In the genomic region with DNA sequence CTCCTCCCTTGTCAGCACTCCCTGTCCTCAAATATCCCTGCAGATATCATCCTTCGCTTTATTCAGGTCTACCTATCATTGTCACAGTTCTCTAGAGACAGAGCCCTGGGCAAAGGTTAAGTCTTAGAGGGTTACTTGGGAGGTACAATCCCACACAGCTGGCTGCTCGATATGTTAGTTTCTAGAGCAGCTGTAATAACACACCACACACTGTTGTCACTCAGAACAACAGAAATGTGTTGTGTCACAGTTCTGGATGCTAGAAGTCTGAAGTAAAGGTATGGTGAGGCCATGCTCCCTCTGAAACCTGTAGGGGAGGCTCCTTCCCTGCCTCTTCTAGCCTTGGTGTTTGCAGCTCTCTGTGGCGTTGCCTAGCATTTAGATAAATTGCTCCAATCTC, we compare ENCODE assay signal across 1 cellular context.
TF ChIP-seq lines count a peak whose summit lies in the region.

No MANE protein-coding gene starts in this region.

TF ChIP-seq in GM23338, 12 proteins besides CTCF, POLR2A, EP300 and RAD21 (continued from another document):
- TF ChIP-seq, protein P1, sequence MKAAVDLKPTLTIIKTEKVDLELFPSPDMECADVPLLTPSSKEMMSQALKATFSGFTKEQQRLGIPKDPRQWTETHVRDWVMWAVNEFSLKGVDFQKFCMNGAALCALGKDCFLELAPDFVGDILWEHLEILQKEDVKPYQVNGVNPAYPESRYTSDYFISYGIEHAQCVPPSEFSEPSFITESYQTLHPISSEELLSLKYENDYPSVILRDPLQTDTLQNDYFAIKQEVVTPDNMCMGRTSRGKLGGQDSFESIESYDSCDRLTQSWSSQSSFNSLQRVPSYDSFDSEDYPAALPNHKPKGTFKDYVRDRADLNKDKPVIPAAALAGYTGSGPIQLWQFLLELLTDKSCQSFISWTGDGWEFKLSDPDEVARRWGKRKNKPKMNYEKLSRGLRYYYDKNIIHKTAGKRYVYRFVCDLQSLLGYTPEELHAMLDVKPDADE (IDR thresholded peaks at IDR 0.05) = no peak
- no peak for TF ChIP-seq STAT1 (IDR thresholded peaks at IDR 0.05; ENCODE audit: unreplicated experiment)
- TF ChIP-seq, protein P2, sequence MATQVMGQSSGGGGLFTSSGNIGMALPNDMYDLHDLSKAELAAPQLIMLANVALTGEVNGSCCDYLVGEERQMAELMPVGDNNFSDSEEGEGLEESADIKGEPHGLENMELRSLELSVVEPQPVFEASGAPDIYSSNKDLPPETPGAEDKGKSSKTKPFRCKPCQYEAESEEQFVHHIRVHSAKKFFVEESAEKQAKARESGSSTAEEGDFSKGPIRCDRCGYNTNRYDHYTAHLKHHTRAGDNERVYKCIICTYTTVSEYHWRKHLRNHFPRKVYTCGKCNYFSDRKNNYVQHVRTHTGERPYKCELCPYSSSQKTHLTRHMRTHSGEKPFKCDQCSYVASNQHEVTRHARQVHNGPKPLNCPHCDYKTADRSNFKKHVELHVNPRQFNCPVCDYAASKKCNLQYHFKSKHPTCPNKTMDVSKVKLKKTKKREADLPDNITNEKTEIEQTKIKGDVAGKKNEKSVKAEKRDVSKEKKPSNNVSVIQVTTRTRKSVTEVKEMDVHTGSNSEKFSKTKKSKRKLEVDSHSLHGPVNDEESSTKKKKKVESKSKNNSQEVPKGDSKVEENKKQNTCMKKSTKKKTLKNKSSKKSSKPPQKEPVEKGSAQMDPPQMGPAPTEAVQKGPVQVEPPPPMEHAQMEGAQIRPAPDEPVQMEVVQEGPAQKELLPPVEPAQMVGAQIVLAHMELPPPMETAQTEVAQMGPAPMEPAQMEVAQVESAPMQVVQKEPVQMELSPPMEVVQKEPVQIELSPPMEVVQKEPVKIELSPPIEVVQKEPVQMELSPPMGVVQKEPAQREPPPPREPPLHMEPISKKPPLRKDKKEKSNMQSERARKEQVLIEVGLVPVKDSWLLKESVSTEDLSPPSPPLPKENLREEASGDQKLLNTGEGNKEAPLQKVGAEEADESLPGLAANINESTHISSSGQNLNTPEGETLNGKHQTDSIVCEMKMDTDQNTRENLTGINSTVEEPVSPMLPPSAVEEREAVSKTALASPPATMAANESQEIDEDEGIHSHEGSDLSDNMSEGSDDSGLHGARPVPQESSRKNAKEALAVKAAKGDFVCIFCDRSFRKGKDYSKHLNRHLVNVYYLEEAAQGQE (IDR thresholded peaks at IDR 0.05; ENCODE audit: unreplicated experiment) = no peak
- TF ChIP-seq ZNF331 (CRISPR knock-in tag; IDR thresholded peaks at IDR 0.05; ENCODE audit: low read depth) = no peak
- TF ChIP-seq EZH2phosphoT487 (IDR thresholded peaks at IDR 0.05; ENCODE audit: unreplicated experiment) = no peak
TF ChIP-seq in GM23338: peak in this region for 0.
